In genomic region chr7:78066599-78066998, GRCh38 we compare ENCODE assay signal across 29 cellular contexts.
"Had no signal": no experiment of that assay in that cellular context is flagged by ENCODE, and none has a peak within 500 bp of the region (broad histone marks: within the 10 kb centered on the region; RNA-seq: fewer than 3 reads in every experiment).

No MANE protein-coding gene starts in this region.

- DNase-seq: activated CD4-positive, alpha-beta T cell treated with anti-CD3 and anti-CD28 coated beads, Interleukin-2, amount 10 ng/mL, durations not matched to agents 24 days and 14 days; activated CD4-positive, alpha-beta T cell treated with anti-CD3 and anti-CD28 coated beads, Interleukin-2, amount 50 U/mL, for 4 hours; activated CD8-positive, alpha-beta T cell treated with anti-CD3 and anti-CD28 coated beads, Interleukin-2, amount 10 ng/mL, durations not matched to agents 7 days and 5 days; activated gamma-delta T cell; activated naive CD4-positive, alpha-beta T cell treated with Interleukin-2 at 50 U/mL for 16 hours; activated naive CD8-positive, alpha-beta T cell treated with anti-CD3 and anti-CD28 coated beads, Interleukin-2, amount 10 ng/mL, durations not matched to agents 7 days and 5 days; activated T-cell treated with anti-CD3 and anti-CD28 coated beads, Interleukin-2, amount 50 U/mL, for 24 hours; amygdala; NCI-H1105; NCI-H1417 treated with DMSO at 0.1 percent for 48 hours; NCI-H187 treated with DMSO at 0.1 percent for 48 hours; NCI-H2081; NCI-H2171 treated with DMSO at 0.1 percent for 48 hours; NCI-H2227 treated with DMSO at 0.1 percent for 48 hours; NCI-H446; NCI-H510A treated with DMSO at 0.1 percent for 48 hours; NCI-H526 treated with DMSO at 0.1 percent for 48 hours; NCI-H774; PC-3; Peyer's patch; RPMI8226; SHP77 treated with DMSO at 0.1 percent for 48 hours; SK-N-SH had no signal

- H3K4me1 ChIP-seq: ascending aorta, Peyer's patch, SJSA1 had no signal

- H3K27me3 Mint-ChIP-seq: activated CD4-positive, alpha-beta T cell treated with anti-CD3 and anti-CD28 coated beads, Interleukin-2, amount 10 ng/mL, durations not matched to agents 24 days and 14 days; activated naive CD8-positive, alpha-beta T cell treated with anti-CD3 and anti-CD28 coated beads, Interleukin-2, amount 10 ng/mL, durations not matched to agents 7 days and 5 days had no signal

- H3K9ac ChIP-seq: SK-N-SH had no signal

- H3K27ac ChIP-seq: ascending aorta, Peyer's patch, SJSA1 had no signal

- H3K9me3 ChIP-seq: ascending aorta, Peyer's patch, SJSA1, SK-N-SH had no signal

- H3K4me1 Mint-ChIP-seq: activated CD4-positive, alpha-beta T cell treated with anti-CD3 and anti-CD28 coated beads, Interleukin-2, amount 10 ng/mL, durations not matched to agents 24 days and 14 days; activated naive CD4-positive, alpha-beta T cell treated with anti-CD3 and anti-CD28 coated beads, Interleukin-2, amount 50 U/mL, for 24 hours; activated naive CD8-positive, alpha-beta T cell treated with anti-CD3 and anti-CD28 coated beads, Interleukin-2, amount 10 ng/mL, durations not matched to agents 7 days and 5 days had no signal

- H3K9me3 Mint-ChIP-seq: activated CD4-positive, alpha-beta T cell treated with anti-CD3 and anti-CD28 coated beads, Interleukin-2, amount 10 ng/mL, durations not matched to agents 24 days and 14 days; activated naive CD4-positive, alpha-beta T cell treated with anti-CD3 and anti-CD28 coated beads, Interleukin-2, amount 50 U/mL, for 24 hours; activated naive CD8-positive, alpha-beta T cell treated with anti-CD3 and anti-CD28 coated beads, Interleukin-2, amount 10 ng/mL, durations not matched to agents 7 days and 5 days; activated T-cell treated with anti-CD3 and anti-CD28 coated beads, Interleukin-2, amount 50 U/mL, for 24 hours; activated T-helper 2 cell treated with anti-CD3 and anti-CD28 coated beads, Interferon-gamma antibody, Interleukin-2, Interleukin-4, amounts not matched to agents 10 μg/mL and 5 μg/mL and 100 μg/mL, durations not matched to agents 14 hours and 24 hours and 36 hours; T-helper 1 cell treated with Interleukin-12 subunit alpha and Interleukin-12 subunit beta and Interleukin-4 antibody, amounts not matched to agents 30 μg/mL and 1 μg/mL, for 36 hours; T-helper 2 cell treated with Interferon-gamma antibody and Interleukin-4, amounts not matched to agents 5 μg/mL and 100 μg/mL, for 36 hours had no signal

- H3K4me3 Mint-ChIP-seq: activated CD4-positive, alpha-beta T cell treated with anti-CD3 and anti-CD28 coated beads, Interleukin-2, amount 10 ng/mL, durations not matched to agents 24 days and 14 days; activated CD8-positive, alpha-beta T cell treated with anti-CD3 and anti-CD28 coated beads, Interleukin-2, amount 10 ng/mL, durations not matched to agents 7 days and 5 days; activated naive CD4-positive, alpha-beta T cell treated with anti-CD3 and anti-CD28 coated beads, Interleukin-2, amount 50 U/mL, for 24 hours; activated naive CD8-positive, alpha-beta T cell treated with anti-CD3 and anti-CD28 coated beads, Interleukin-2, amount 10 ng/mL, durations not matched to agents 7 days and 5 days; activated T-cell treated with anti-CD3 and anti-CD28 coated beads, Interleukin-2, amount 50 U/mL, for 24 hours; T-helper 1 cell treated with Interleukin-12 subunit alpha and Interleukin-12 subunit beta and Interleukin-4 antibody, amounts not matched to agents 30 μg/mL and 1 μg/mL, for 36 hours; T-helper 2 cell treated with Interferon-gamma antibody and Interleukin-4, amounts not matched to agents 5 μg/mL and 100 μg/mL, for 36 hours had no signal

- H3K4me3 ChIP-seq: ascending aorta, Peyer's patch, SJSA1 had no signal

- H3K27ac Mint-ChIP-seq: activated CD4-positive, alpha-beta T cell treated with anti-CD3 and anti-CD28 coated beads, Interleukin-2, amount 10 ng/mL, durations not matched to agents 24 days and 14 days; activated CD8-positive, alpha-beta T cell treated with anti-CD3 and anti-CD28 coated beads, Interleukin-2, amount 10 ng/mL, durations not matched to agents 7 days and 5 days; activated naive CD4-positive, alpha-beta T cell treated with anti-CD3 and anti-CD28 coated beads, Interleukin-2, amount 50 U/mL, for 24 hours; activated naive CD8-positive, alpha-beta T cell treated with anti-CD3 and anti-CD28 coated beads, Interleukin-2, amount 10 ng/mL, durations not matched to agents 7 days and 5 days; activated T-cell treated with anti-CD3 and anti-CD28 coated beads, Interleukin-2, amount 50 U/mL, for 24 hours; activated T-helper 2 cell treated with anti-CD3 and anti-CD28 coated beads, Interferon-gamma antibody, Interleukin-2, Interleukin-4, amounts not matched to agents 10 μg/mL and 5 μg/mL and 100 μg/mL, durations not matched to agents 14 hours and 24 hours and 36 hours; T-helper 1 cell treated with Interleukin-12 subunit alpha and Interleukin-12 subunit beta and Interleukin-4 antibody, amounts not matched to agents 30 μg/mL and 1 μg/mL, for 36 hours; T-helper 2 cell treated with Interferon-gamma antibody and Interleukin-4, amounts not matched to agents 5 μg/mL and 100 μg/mL, for 36 hours had no signal

- H3K36me3 Mint-ChIP-seq: activated naive CD4-positive, alpha-beta T cell treated with anti-CD3 and anti-CD28 coated beads, Interleukin-2, amount 50 U/mL, for 24 hours; activated naive CD8-positive, alpha-beta T cell treated with anti-CD3 and anti-CD28 coated beads, Interleukin-2, amount 10 ng/mL, durations not matched to agents 7 days and 5 days had no signal

- H3K36me3 ChIP-seq: ascending aorta, Peyer's patch, SJSA1 had no signal

- ATAC-seq: activated CD8-positive, alpha-beta T cell treated with anti-CD3 and anti-CD28 coated beads, Interleukin-2, amount 10 ng/mL, durations not matched to agents 7 days and 5 days; PC-3 had no signal

- H3K27me3 ChIP-seq: ascending aorta, Peyer's patch, SJSA1 had no signal
